Comparison of ENCODE assay signal across 13 cellular contexts in genomic region chr9:132125944-132126720, GRCh38. TPM values are rescaled to one million over a fixed set of nuclear protein-coding genes. Genes with fewer than 3 reads are reported as not detected.
DNase-seq lines count a peak whose midpoint lies in the region; ATAC-seq, FAIRE-seq and TF ChIP-seq lines count a peak whose summit lies in the region.
"Had no signal": no experiment of that assay in that cellular context is flagged by ENCODE, and none has a peak within 500 bp of the region (broad histone marks: within the 10 kb centered on the region; RNA-seq: fewer than 3 reads in every experiment).

No MANE protein-coding gene starts in this region.

- H3K27me3 Mint-ChIP-seq in T-helper 17 cell = peaks cover 93% of the 10 kb centered on the region

- H3K27ac ChIP-seq in kidney (ENCODE audit: low read depth in 2 of 2, low read length in 2 of 2) = no peak overlapping the region
- H3K27ac ChIP-seq: prostate gland had no signal

- intact Hi-C loops in kidney (cut with DNase I) = no loop called here

- peak overlapping the region; percentile 84 for H3K4me3 Mint-ChIP-seq in T-helper 17 cell
- H3K4me3 Mint-ChIP-seq in stimulated activated effector memory CD8-positive, alpha-beta T cell treated with anti-CD3 and anti-CD28 coated beads, Interleukin-12 subunit alpha, Interleukin-12 subunit beta, amount 100 ng/mL, for 72 hours = peak overlapping the region; percentile 61
- H3K4me3 Mint-ChIP-seq: type B pancreatic cell had no signal

- no peak overlapping the region for H3K4me3 ChIP-seq in kidney (ENCODE audit: low read length in 2 of 2)
- H3K4me3 ChIP-seq: prostate gland had no signal

- no peaks in the 10 kb centered on the region for H3K4me1 ChIP-seq in kidney (ENCODE audit: control insufficient read depth in 1 of 2, insufficient read depth in 1 of 2, low read depth in 1 of 2, low read length in 2 of 2)
- H3K4me1 ChIP-seq: prostate gland had no signal

- no peak for FAIRE-seq in kidney (lab: Jason Lieb, UNC)

- ATAC-seq in T-helper 17 cell (no peak), HG03432 (IDR thresholded peaks at IDR 0.05; ENCODE audit: unreplicated experiment) (no peak)
- ATAC-seq in stimulated activated effector memory CD8-positive, alpha-beta T cell treated with anti-CD3 and anti-CD28 coated beads, Interleukin-12 subunit alpha, Interleukin-12 subunit beta, amount 100 ng/mL, for 72 hours = peak; percentile 89

- no peaks in the 10 kb centered on the region for H3K36me3 Mint-ChIP-seq in T-helper 17 cell (ENCODE audit: low read depth)
- no peaks in the 10 kb centered on the region for H3K36me3 Mint-ChIP-seq in stimulated activated effector memory CD8-positive, alpha-beta T cell treated with anti-CD3 and anti-CD28 coated beads, Interleukin-12 subunit alpha, Interleukin-12 subunit beta, amount 100 ng/mL, for 72 hours
- H3K36me3 Mint-ChIP-seq: type B pancreatic cell had no signal

- no peaks in the 10 kb centered on the region for H3K9me3 Mint-ChIP-seq in stimulated activated effector memory CD8-positive, alpha-beta T cell treated with anti-CD3 and anti-CD28 coated beads, Interleukin-12 subunit alpha, Interleukin-12 subunit beta, amount 100 ng/mL, for 72 hours
- H3K9me3 Mint-ChIP-seq: type B pancreatic cell had no signal

- H3K27ac Mint-ChIP-seq in T-helper 17 cell = no peak overlapping the region
- H3K27ac Mint-ChIP-seq in stimulated activated effector memory CD8-positive, alpha-beta T cell treated with anti-CD3 and anti-CD28 coated beads, Interleukin-12 subunit alpha, Interleukin-12 subunit beta, amount 100 ng/mL, for 72 hours = peak overlapping the region; percentile 32
- H3K27ac Mint-ChIP-seq: type B pancreatic cell had no signal

- H3K9me3 ChIP-seq in T-helper 17 cell (ENCODE audit: control insufficient read depth, low read length, poor library complexity, severe bottlenecking) (no peaks in the 10 kb centered on the region), kidney (ENCODE audit: control insufficient read depth in 1 of 2, low read length in 2 of 2) (no peaks in the 10 kb centered on the region)
- H3K9me3 ChIP-seq: prostate gland had no signal

- peaks cover 11% of the 10 kb centered on the region for H3K4me1 Mint-ChIP-seq in T-helper 17 cell
- peaks cover 17% of the 10 kb centered on the region for H3K4me1 Mint-ChIP-seq in stimulated activated effector memory CD8-positive, alpha-beta T cell treated with anti-CD3 and anti-CD28 coated beads, Interleukin-12 subunit alpha, Interleukin-12 subunit beta, amount 100 ng/mL, for 72 hours

- no peaks in the 10 kb centered on the region for H3K36me3 ChIP-seq in kidney (ENCODE audit: control insufficient read depth in 1 of 2, insufficient read depth in 2 of 2, low read length in 2 of 2)
- H3K36me3 ChIP-seq: prostate gland had no signal

- DNase-seq in activated CD8-positive, alpha-beta memory T cell treated with anti-CD3 and anti-CD28 coated beads for 4 hours (ENCODE audit: low read depth in 2 of 2) = peak; percentile 1 to 13
- DNase-seq in activated CD8-positive, alpha-beta memory T cell treated with anti-CD3 and anti-CD28 coated beads for 24 hours = no peak
- DNase-seq in T-helper 17 cell (no peak), cerebellum (ENCODE audit: low spot score) (peak; percentile 69), NCI-H1092 treated with DMSO at 0.1 percent for 48 hours (lab: John Stamatoyannopoulos, UW) (no peak), kidney (no peak)
- peak in 1 of 2 donors; percentile 59 for DNase-seq in stimulated activated effector memory CD8-positive, alpha-beta T cell treated with anti-CD3 and anti-CD28 coated beads, Interleukin-12 subunit alpha, Interleukin-12 subunit beta, amount 100 ng/mL, for 72 hours (ENCODE audit: low spot score in 2 of 2)
- DNase-seq: NCI-H526, SHP77 treated with DMSO at 0.1 percent for 48 hours had no signal

- H3K9ac ChIP-seq in kidney (ENCODE audit: low read length in 2 of 2) = no peak overlapping the region

- no peak for TF ChIP-seq CTCF in kidney (IDR thresholded peaks at IDR 0.05; ENCODE audit: borderline replicate concordance, extremely low read depth, insufficient read depth)

RNA-seq across cellular contexts. Expression of gene NTNG2, which starts 35.7 kb away (rescaled TPM):
- total RNA-seq in T-helper 17 cell = 1 to 10 TPM; 3.3 to 3.6 TPM
- total RNA-seq in cerebellum = 25.0 TPM
- 2.2 TPM for total RNA-seq in kidney
- polyA plus RNA-seq in kidney (ENCODE audit: insufficient read depth, low read depth, low replicate concordance) = 0.54 TPM
- total RNA-seq: epithelial cell of proximal tubule had no signal

RNA-seq across cellular contexts. Expression of gene MED27, which starts 46.5 kb away (rescaled TPM):
- total RNA-seq in T-helper 17 cell (10 to 100 TPM; 19.2 to 28.9 TPM), cerebellum (14.7 TPM), kidney (15.9 TPM)
- 23.1 TPM for polyA plus RNA-seq in kidney (ENCODE audit: insufficient read depth, low read depth, low replicate concordance)

Comparison
In these comparisons a context has a peak if more than half of its experiments do, and no peak if none do; other contexts are left out.
1. DNase-seq: peak in activated CD8-positive, alpha-beta memory T cell treated with anti-CD3 and anti-CD28 coated beads for 4 hours (2 of 2) and cerebellum (single experiment); none in activated CD8-positive, alpha-beta memory T cell treated with anti-CD3 and anti-CD28 coated beads for 24 hours (single experiment), T-helper 17 cell (0 of 3), NCI-H1092 treated with DMSO at 0.1 percent for 48 hours (single experiment) and kidney (single experiment).